Comparison of ENCODE assay signal across 8 cellular contexts in genomic region chr10:15167411-15168295, GRCh38. TPM values are rescaled to one million over a fixed set of nuclear protein-coding genes. Genes with fewer than 3 reads are reported as not detected.
DNase-seq lines count a peak whose midpoint lies in the region; ATAC-seq, FAIRE-seq and TF ChIP-seq lines count a peak whose summit lies in the region.

No MANE protein-coding gene starts in this region.

- H3K79me2 ChIP-seq in HepG2 (ENCODE audit: insufficient read depth, low read length), result peaks cover 49% of the 10 kb centered on the region

- 0 out of 2 replicates have a peak, but pooled peaks cover 3% of the 10 kb centered on the region for H4K20me1 ChIP-seq in HepG2 (ENCODE audit: insufficient read depth, low read length)

- H3K36me3 ChIP-seq in H7 (replicated peaks; ENCODE audit: control insufficient read depth, insufficient read depth, low read length) (no peaks in the 10 kb centered on the region), HepG2 (replicated peaks in 1 of 2; ENCODE audit: control insufficient read depth in 1 of 2, insufficient read depth in 2 of 2, low read length in 2 of 2) (no peaks in the 10 kb centered on the region)

- in situ Hi-C loops in HepG2 (cut with HindIII; ENCODE audit: extremely low pct_ligation_motif_present, low pct_unique_long_range_greater_than_20kb), result no loop called here

- peak overlapping the region; percentile 93 for H3K9ac ChIP-seq in HepG2 (ENCODE audit: insufficient read depth, low read depth, low read length)

- TF ChIP-seq RAD21 in HepG2 (CRISPR knock-in tag; IDR thresholded peaks at IDR 0.05), result peak; percentile 72

- peak overlapping the region; percentile 77 for H3K4me2 ChIP-seq in HepG2 (ENCODE audit: low read depth, low read length)

- H3K27me3 ChIP-seq in H7 (ENCODE audit: control insufficient read depth, insufficient read depth, low read length), result peaks cover 2% of the 10 kb centered on the region; the same call in 1 of the 2 replicates
- no peaks in the 10 kb centered on the region for H3K27me3 ChIP-seq in HepG2 (ENCODE audit: control insufficient read depth in 1 of 2, insufficient read depth in 2 of 2, low read length in 2 of 2)

- TF ChIP-seq EP300 in HepG2 (IDR thresholded peaks at IDR 0.05; ENCODE audit: low read depth in 2 of 2, low read length in 2 of 2) (no peak), HepG2 (CRISPR knock-in tag; IDR thresholded peaks at IDR 0.05; ENCODE audit: borderline replicate concordance) (no peak)

- POLR2A ChIA-PET in HepG2 (lab: Yijun Ruan, JAX), result interaction anchor here (0.6 to 2.3 kb wide), 8 partner anchors 13 to 290 kb away, joined by 3 to 11 read pairs (median 6); partner anchors contain the start of gene SUV39H2

- TF ChIP-seq POLR2A in GM12892 (IDR thresholded peaks at IDR 0.05; ENCODE audit: low read depth, low read length) (no peak), HepG2 (IDR thresholded peaks at IDR 0.05; ENCODE audit: insufficient read depth in 1 of 2, low read depth in 2 of 2, low read length in 2 of 2) (no peak)

- peaks cover 60% of the 10 kb centered on the region for H3K4me1 ChIP-seq in HepG2 (ENCODE audit: insufficient read depth, low read length)

- peak; percentile 58 for TF ChIP-seq CTCF in HepG2 (CRISPR knock-in tag; IDR thresholded peaks at IDR 0.05)

- no TSS peak for BruUV-seq in HepG2 (replicated peaks; lab: Mats Ljungman, UMichigan)

- CTCF ChIA-PET in HepG2 (lab: Yijun Ruan, JAX; ENCODE audit: low intra/inter-chr PET ratio, low total read pairs), result interaction anchor here (2.0 kb wide), 1 partner anchor 42 kb away, joined by 5 read pairs; no protein-coding TSS in a partner anchor

- H3K4me3 ChIP-seq in H7 (ENCODE audit: insufficient read depth, low read depth, low read length) (peak overlapping the region; percentile 95), HepG2 (replicated peaks in 1 of 3; ENCODE audit: insufficient read depth in 1 of 3, low read depth in 2 of 3, low read length in 3 of 3) (peak overlapping the region; percentile 83 to 100 (median 91))

- FAIRE-seq in GM12892 (lab: Jason Lieb, UNC), result peak; percentile 75
- no peak for FAIRE-seq in HepG2 (lab: Jason Lieb, UNC)

- no peaks in the 10 kb centered on the region for H3K9me3 ChIP-seq in HepG2 (ENCODE audit: low read length)

- ATAC-seq in HepG2, result peak; percentile 90

- H3K27ac ChIP-seq in HepG2 (ENCODE audit: extremely low read length, insufficient read depth, low read length), result peak overlapping the region; percentile 89

- WGBS in HepG2 (ENCODE audit: low lambda C conversion rate), result under 1% methylated on average over 17 of the region's 55 CpGs

- DNase-seq in GM12892 (ENCODE audit: insufficient read length) (peak; percentile 34), H7 (peak; percentile 87), Kasumi-1 (lab: John Stamatoyannopoulos, UW) (peak; percentile 39 to 49), dermis blood vessel endothelial cell (peak; percentile 73), HepG2 (ENCODE audit: low spot score) (peak; percentile 47), cortex of kidney (lab: John Stamatoyannopoulos, UW) (no peak)
- DNase-seq in activated CD4-positive, alpha-beta T cell treated with anti-CD3 and anti-CD28 coated beads for 24 hours (ENCODE audit: low read depth in 2 of 2), result peak; percentile 7 to 19
- peak; percentile 43 for DNase-seq in stimulated activated CD4-positive, alpha-beta T cell treated with anti-CD3 and anti-CD28 coated beads, Interleukin-4, amount 100 ng/mL, for 1 hour

- intact Hi-C loops in HepG2 (cut with micrococcal nuclease; ENCODE audit: unreplicated experiment), result loop anchor here (10.0 kb wide), 3 partner anchors 63 to 177 kb away; no protein-coding TSS in a partner anchor

- no peak overlapping the region for H2AFZ ChIP-seq in HepG2 (ENCODE audit: low read length)

TF ChIP-seq in HepG2, 621 proteins besides CTCF, POLR2A, EP300 and RAD21 (continues in another document):
- TF ChIP-seq ZSCAN25 (CRISPR knock-in tag; IDR thresholded peaks at IDR 0.05) (0 out of 2 replicates have a peak, but pooled peaks have one; percentile 18), ZNF569 (CRISPR knock-in tag; IDR thresholded peaks at IDR 0.05; ENCODE audit: borderline replicate concordance) (no peak), KLF12 (CRISPR knock-in tag; IDR thresholded peaks at IDR 0.05; ENCODE audit: borderline replicate concordance) (0 out of 2 replicates have a peak, but pooled peaks have one; percentile 16), MTA1 (CRISPR knock-in tag; IDR thresholded peaks at IDR 0.05; ENCODE audit: borderline replicate concordance) (0 out of 2 replicates have a peak, but pooled peaks have one; percentile 38), SKI (IDR thresholded peaks at IDR 0.05; ENCODE audit: partially characterized antibody) (peak; percentile 13), ZSCAN20 (CRISPR knock-in tag; IDR thresholded peaks at IDR 0.05; ENCODE audit: borderline replicate concordance) (0 out of 2 replicates have a peak, but pooled peaks have one; percentile 32), ZNF605 (CRISPR knock-in tag; IDR thresholded peaks at IDR 0.05) (0 out of 2 replicates have a peak, but pooled peaks have one; percentile 42), BCL6 (CRISPR knock-in tag; IDR thresholded peaks at IDR 0.05) (no peak), SNAI1 (CRISPR knock-in tag; IDR thresholded peaks at IDR 0.05; ENCODE audit: borderline replicate concordance) (no peak), STAG1 (CRISPR knock-in tag; IDR thresholded peaks at IDR 0.05) (peak; percentile 26; the same call in 1 of the 2 replicates), YEATS4 (CRISPR knock-in tag; IDR thresholded peaks at IDR 0.05; ENCODE audit: borderline replicate concordance) (peak; percentile 49; the same call in 1 of the 2 replicates), ATF7-NPFF (CRISPR knock-in tag; IDR thresholded peaks at IDR 0.05; ENCODE audit: low read depth) (peak; percentile 22; the same call in 1 of the 2 replicates), MAF1 (CRISPR knock-in tag; IDR thresholded peaks at IDR 0.05; ENCODE audit: borderline replicate concordance) (no peak), GATAD2A (CRISPR knock-in tag; IDR thresholded peaks at IDR 0.05) (peak; percentile 26; the same call in 1 of the 2 replicates), CERS6 (CRISPR knock-in tag; IDR thresholded peaks at IDR 0.05) (no peak), TBX2 (CRISPR knock-in tag; IDR thresholded peaks at IDR 0.05; ENCODE audit: borderline replicate concordance) (peak; percentile 20; the same call in 1 of the 2 replicates), NRL (CRISPR knock-in tag; IDR thresholded peaks at IDR 0.05; ENCODE audit: borderline replicate concordance) (no peak), XRCC5 (optimal IDR thresholded peaks at IDR 0.05; ENCODE audit: low read length) (no peak), MEIS2 (CRISPR knock-in tag; IDR thresholded peaks at IDR 0.05) (no peak), ZNF30 (CRISPR knock-in tag; IDR thresholded peaks at IDR 0.05) (no peak), ZNF446 (CRISPR knock-in tag; IDR thresholded peaks at IDR 0.05) (0 out of 2 replicates have a peak, but pooled peaks have one; percentile 9), ZBTB7B (CRISPR knock-in tag; IDR thresholded peaks at IDR 0.05) (peak; percentile 80), ZNF430 (CRISPR knock-in tag; IDR thresholded peaks at IDR 0.05) (0 out of 2 replicates have a peak, but pooled peaks have one; percentile 53), HNRNPLL (IDR thresholded peaks at IDR 0.05; ENCODE audit: low read depth, low read length, poor library complexity, severe bottlenecking) (peak; percentile 91), MBNL3 (CRISPR knock-in tag; conservative IDR thresholded peaks at IDR 0.05) (no peak), ZNF780A (CRISPR knock-in tag; IDR thresholded peaks at IDR 0.05) (peak; percentile 7; the same call in 1 of the 2 replicates)

RNA-seq across cellular contexts. Expression of gene NMT2, which starts 0.8 kb away (rescaled TPM):
- polyA plus RNA-seq in GM12892 (2012; ENCODE audit: missing spikeins), result 8.8 TPM
- 10.6 and 12.3 TPM in 2 replicates for total RNA-seq in H7 (2014; rRNA removed; shearing (Covaris generic))
- total RNA-seq in dermis blood vessel endothelial cell, result 40.6 and 70.3 TPM in 2 replicates
- 23.8 and 28.0 TPM in 2 replicates for total RNA-seq in HepG2 (2016; rRNA removed; fragmentation: Illumina TruSeq; extraction: Trizol)
- total RNA-seq in HepG2 (2016; cell fraction: cytosol; rRNA removed; fragmentation: Illumina TruSeq; extraction: Trizol; ENCODE audit: low read depth), result 8.0 and 9.2 TPM in 2 replicates
- total RNA-seq in HepG2 (2016; cell fraction: insoluble cytoplasmic fraction; rRNA removed; fragmentation: Illumina TruSeq; extraction: Trizol), result 27.2 and 28.6 TPM in 2 replicates
- 16.5 and 17.5 TPM in 2 replicates for total RNA-seq in HepG2 (2016; cell fraction: membrane; rRNA removed; fragmentation: Illumina TruSeq; extraction: Trizol)
- total RNA-seq in HepG2 (2016; cell fraction: nucleus; rRNA removed; fragmentation: Illumina TruSeq; extraction: Trizol), result 20.8 and 22.8 TPM in 2 replicates
- 8.9 and 10.1 TPM in 2 replicates for polyA plus RNA-seq in HepG2 (2011; rRNA removed)
- polyA plus RNA-seq in HepG2 (2011; cell fraction: cytosol; rRNA removed), result 3.5 and 4.9 TPM in 2 replicates
- polyA plus RNA-seq in HepG2 (2011; cell fraction: nucleus; rRNA removed), result 15.6 and 18.8 TPM in 2 replicates
- 16.2 and 22.5 TPM in 2 replicates for polyA plus RNA-seq in HepG2 (2012)
- 6.0 and 6.3 TPM in 2 replicates for polyA plus RNA-seq in HepG2 (2016; cell fraction: cytosol; fragmentation: Illumina TruSeq; extraction: Trizol; ENCODE audit: low read depth)
- 28.9 and 32.1 TPM in 2 replicates for polyA plus RNA-seq in HepG2 (2016; cell fraction: insoluble cytoplasmic fraction; fragmentation: Illumina TruSeq; extraction: Trizol; ENCODE audit: low read depth)
- polyA plus RNA-seq in HepG2 (2016; cell fraction: membrane; fragmentation: Illumina TruSeq; extraction: Trizol; ENCODE audit: low read depth), result 13.5 and 15.5 TPM in 2 replicates
- polyA plus RNA-seq in HepG2 (2016; cell fraction: nucleus; fragmentation: Illumina TruSeq; extraction: Trizol; ENCODE audit: insufficient read depth, low read depth), result 27.7 and 29.0 TPM in 2 replicates
- 0.96 and 2.9 TPM in 2 replicates for polyA minus RNA-seq in HepG2 (2011; rRNA and poly(A)+ RNA removed; ENCODE audit: low replicate concordance)
- 5.4 and 6.6 TPM in 2 replicates for polyA minus RNA-seq in HepG2 (2011; cell fraction: cytosol; rRNA and poly(A)+ RNA removed)
- polyA minus RNA-seq in HepG2 (2011; cell fraction: nucleus; rRNA and poly(A)+ RNA removed), result 23.5 and 25.9 TPM in 2 replicates
